8 cellular contexts compared by ENCODE assay signal in the genomic region with DNA sequence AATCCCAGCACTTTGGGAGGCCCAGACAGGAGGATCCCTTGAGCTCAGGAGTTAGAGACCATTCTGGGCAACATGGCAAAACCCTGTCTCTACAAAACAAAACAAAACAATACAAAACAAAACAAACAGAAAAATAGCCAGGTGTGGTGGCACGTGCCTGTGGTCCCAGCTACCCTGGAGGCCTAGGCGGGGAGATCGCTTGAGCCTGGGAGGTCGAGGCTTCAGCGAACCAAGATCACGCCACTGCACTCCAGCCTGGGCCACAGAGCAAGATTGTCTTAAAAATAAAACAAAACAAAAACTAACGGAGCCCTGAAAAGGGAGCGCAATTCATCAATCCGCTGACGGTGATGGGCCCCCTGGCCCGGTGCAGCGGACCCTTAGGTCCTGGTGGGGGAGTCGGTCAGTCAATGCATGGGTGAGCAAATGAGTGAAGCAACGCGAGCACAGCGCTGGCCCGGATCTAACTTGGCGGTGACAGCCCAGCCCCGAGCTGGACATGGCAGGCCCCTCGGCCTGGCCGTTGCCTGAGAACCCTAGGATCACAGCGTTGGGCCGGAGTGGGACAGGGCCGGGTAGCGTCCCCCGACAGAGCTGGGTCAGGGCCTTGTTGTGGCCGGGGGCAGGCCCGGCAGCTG. TPM values are rescaled to one million over a fixed set of nuclear protein-coding genes. Genes with fewer than 3 reads are reported as not detected.
DNase-seq lines count a peak whose midpoint lies in the region; ATAC-seq, FAIRE-seq and TF ChIP-seq lines count a peak whose summit lies in the region.

No MANE protein-coding gene starts in this region.

- H3K36me3 Mint-ChIP-seq in activated naive CD4-positive, alpha-beta T cell treated with anti-CD3 and anti-CD28 coated beads, Interleukin-2, amount 50 U/mL, for 24 hours = no peaks in the 10 kb centered on the region
- H3K36me3 Mint-ChIP-seq in nephron progenitor cell (ENCODE audit: low read depth) = no peaks in the 10 kb centered on the region

- DNase-seq in activated naive CD4-positive, alpha-beta T cell treated with Interleukin-2 at 50 U/mL for 16 hours = no peak
- peak; percentile 31 to 44 (median 40) for DNase-seq in body of pancreas
- peak; percentile 86 for DNase-seq in kidney
- DNase-seq in testis = peak; percentile 75
- no peak for DNase-seq in nephron progenitor cell

- H3K27me3 ChIP-seq in HUES48 (ENCODE audit: control insufficient read depth, insufficient read depth, low read length) (no peaks in the 10 kb centered on the region), body of pancreas (no peaks in the 10 kb centered on the region), testis (no peaks in the 10 kb centered on the region)

- no peak overlapping the region for H3K9ac ChIP-seq in HUES48 (ENCODE audit: low read depth, low read length)
- peak overlapping the region; percentile 69 to 80 for H3K9ac ChIP-seq in kidney (ENCODE audit: low read length in 2 of 2)

- H3K4me1 ChIP-seq in HUES48 (ENCODE audit: control insufficient read depth, insufficient read depth, low read length) (peaks cover 7% of the 10 kb centered on the region), body of pancreas (peaks cover 7% of the 10 kb centered on the region), kidney (ENCODE audit: control insufficient read depth in 1 of 2, insufficient read depth in 1 of 2, low read depth in 1 of 2, low read length in 2 of 2) (peaks cover 0 to 2% of the 10 kb centered on the region in 2 donors), testis (no peaks in the 10 kb centered on the region)

- TF ChIP-seq CTCF in body of pancreas (IDR thresholded peaks at IDR 0.05) (no peak), kidney (IDR thresholded peaks at IDR 0.05; ENCODE audit: borderline replicate concordance, extremely low read depth, insufficient read depth) (no peak), testis (IDR thresholded peaks at IDR 0.05) (no peak), nephron progenitor cell (IDR thresholded peaks at IDR 0.05) (no peak)

- no peak for FAIRE-seq in kidney (lab: Jason Lieb, UNC)

- no peak for TF ChIP-seq POLR2A in body of pancreas (IDR thresholded peaks at IDR 0.05)
- TF ChIP-seq POLR2A in testis (IDR thresholded peaks at IDR 0.05) = no peak

- no peak overlapping the region for H3K27ac ChIP-seq in HUES48 (ENCODE audit: low read depth, low read length)
- peak overlapping the region; percentile 64 to 89 (median 78) for H3K27ac ChIP-seq in body of pancreas
- H3K27ac ChIP-seq in kidney (ENCODE audit: low read depth in 2 of 2, low read length in 2 of 2) = peak overlapping the region; percentile 78 to 87
- H3K27ac ChIP-seq in testis = peak overlapping the region; percentile 84 to 93

- H3K4me1 Mint-ChIP-seq in activated naive CD4-positive, alpha-beta T cell treated with anti-CD3 and anti-CD28 coated beads, Interleukin-2, amount 50 U/mL, for 24 hours = peaks cover 57% of the 10 kb centered on the region
- peaks cover 19% of the 10 kb centered on the region for H3K4me1 Mint-ChIP-seq in nephron progenitor cell

- peak overlapping the region; percentile 84 for H3K27ac Mint-ChIP-seq in activated naive CD4-positive, alpha-beta T cell treated with anti-CD3 and anti-CD28 coated beads, Interleukin-2, amount 50 U/mL, for 24 hours
- no peak overlapping the region for H3K27ac Mint-ChIP-seq in nephron progenitor cell

- no peaks in the 10 kb centered on the region for H3K9me3 Mint-ChIP-seq in activated naive CD4-positive, alpha-beta T cell treated with anti-CD3 and anti-CD28 coated beads, Interleukin-2, amount 50 U/mL, for 24 hours
- H3K9me3 Mint-ChIP-seq in nephron progenitor cell = no peaks in the 10 kb centered on the region

- H3K36me3 ChIP-seq in HUES48 (ENCODE audit: control insufficient read depth, insufficient read depth, low read length) (no peaks in the 10 kb centered on the region), body of pancreas (replicated peaks in 1 of 2; ENCODE audit: insufficient read depth in 1 of 2, low read depth in 2 of 2) (no peaks in the 10 kb centered on the region), kidney (ENCODE audit: control insufficient read depth in 1 of 2, insufficient read depth in 2 of 2, low read length in 2 of 2) (no peaks in the 10 kb centered on the region), testis (ENCODE audit: low read depth, missing control alignments) (no peaks in the 10 kb centered on the region)

- 33 to 62% methylated on average over 18 to 28 of the region's 28 CpGs for WGBS in body of pancreas, 2 donors
- 23 to 27% methylated on average over 22 to 28 of the region's 28 CpGs for WGBS in testis, 2 donors

- no peaks in the 10 kb centered on the region for H3K9me3 ChIP-seq in HUES48 (ENCODE audit: control insufficient read depth, insufficient read depth, low read length)
- no peaks in the 10 kb centered on the region for H3K9me3 ChIP-seq in body of pancreas
- H3K9me3 ChIP-seq in kidney (ENCODE audit: control insufficient read depth in 1 of 2, low read length in 2 of 2) = no peaks in the 10 kb centered on the region
- H3K9me3 ChIP-seq in testis = no peaks in the 10 kb centered on the region

- intact Hi-C loops in body of pancreas (cut with DNase I) = no loop called here
- intact Hi-C loops in kidney (cut with DNase I) = no loop called here
- intact Hi-C loops in testis (cut with DNase I; ENCODE audit: low total_unique reads) = no loop called here

- H3K4me3 Mint-ChIP-seq in activated naive CD4-positive, alpha-beta T cell treated with anti-CD3 and anti-CD28 coated beads, Interleukin-2, amount 50 U/mL, for 24 hours = peak overlapping the region; percentile 83
- H3K4me3 Mint-ChIP-seq in nephron progenitor cell = no peak overlapping the region

- ATAC-seq in body of pancreas (peak; percentile 58), HG02938 (IDR thresholded peaks at IDR 0.05; ENCODE audit: unreplicated experiment) (no peak)

- no peaks in the 10 kb centered on the region for H3K27me3 Mint-ChIP-seq in activated naive CD4-positive, alpha-beta T cell treated with anti-CD3 and anti-CD28 coated beads, Interleukin-2, amount 50 U/mL, for 24 hours
- no peaks in the 10 kb centered on the region for H3K27me3 Mint-ChIP-seq in nephron progenitor cell (ENCODE audit: low read depth, poor library complexity)

- H3K4me3 ChIP-seq in HUES48 (ENCODE audit: low read depth, low read length) (peak overlapping the region; percentile 69), body of pancreas (peak overlapping the region; percentile 39 to 66), kidney (ENCODE audit: low read length in 2 of 2) (peak overlapping the region; percentile 56 to 75), testis (peak overlapping the region; percentile 70 to 90)

RNA-seq across cellular contexts. Expression of gene BLM, which starts 52.4 kb away (rescaled TPM):
- 1 to 10 TPM in 1 of 2 donors, under 1 TPM in 1; 0.26 to 1.3 TPM for total RNA-seq in body of pancreas
- total RNA-seq in kidney = 2.8 TPM
- 1.1 TPM for polyA plus RNA-seq in kidney (ENCODE audit: insufficient read depth, low read depth, low replicate concordance)
- total RNA-seq in testis = 1 to 10 TPM; 5.9 to 6.7 TPM
- 5.8 TPM for polyA plus RNA-seq in testis (ENCODE audit: insufficient read depth, low read depth, low replicate concordance)

Comparison
In these comparisons a context has a peak if more than half of its experiments do, and no peak if none do; other contexts are left out.
1. DNase-seq: peak in body of pancreas (4 of 4), kidney (single experiment) and testis (single experiment); none in activated naive CD4-positive, alpha-beta T cell treated with Interleukin-2 at 50 U/mL for 16 hours (single experiment) and nephron progenitor cell (single experiment).
2. Peak in every context shown above with its lines, with median percentiles within 50 percentile points of each other: H3K4me3 ChIP-seq.